In the genomic region with DNA sequence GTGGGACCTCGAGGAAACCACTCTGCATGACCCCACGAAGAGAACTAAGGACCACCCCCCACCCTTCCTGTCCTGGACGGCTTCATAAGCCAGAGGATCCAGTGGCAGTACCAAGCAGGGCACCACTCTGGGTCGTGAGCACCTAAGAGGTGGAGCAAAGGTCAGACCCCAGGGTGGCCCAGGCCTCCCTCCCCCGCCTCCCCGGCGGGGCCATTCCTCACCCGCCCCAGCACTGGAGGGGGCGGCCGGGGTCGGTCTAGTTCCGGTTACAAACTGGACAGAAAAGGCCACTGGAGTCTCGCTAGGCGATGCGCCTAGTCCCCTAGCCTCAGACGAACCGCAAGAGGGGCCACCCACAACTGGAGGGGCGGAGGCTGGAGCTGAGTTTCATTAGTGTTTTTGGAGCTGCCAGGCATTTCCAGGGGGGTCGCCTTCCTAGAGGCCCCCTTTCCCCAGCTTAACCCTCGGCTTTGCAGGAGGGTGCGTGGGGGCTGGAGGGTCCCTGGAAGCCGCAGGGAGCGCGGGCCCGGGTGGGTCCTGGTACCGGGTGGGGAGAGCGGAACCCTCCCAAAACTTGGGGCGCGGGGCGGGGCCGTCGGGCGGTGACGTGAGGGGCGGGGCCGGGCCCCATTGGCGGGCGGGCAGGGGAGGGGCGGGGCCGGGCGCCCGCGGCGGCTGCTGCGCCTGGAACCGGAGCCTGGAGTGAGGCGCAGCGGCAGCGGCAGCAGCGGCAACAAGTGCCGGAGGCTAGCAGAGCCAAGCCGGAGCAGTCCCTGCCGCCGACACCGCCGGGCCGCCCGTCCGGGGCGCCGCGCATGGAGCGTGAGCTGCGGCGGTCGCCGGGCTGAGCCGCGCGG, we compare ENCODE assay signal across 8 cellular contexts. TPM values are rescaled to one million over a fixed set of nuclear protein-coding genes. Genes with fewer than 3 reads are reported as not detected.
DNase-seq lines count a peak whose midpoint lies in the region; ATAC-seq and TF ChIP-seq lines count a peak whose summit lies in the region.

A gene with protein sequence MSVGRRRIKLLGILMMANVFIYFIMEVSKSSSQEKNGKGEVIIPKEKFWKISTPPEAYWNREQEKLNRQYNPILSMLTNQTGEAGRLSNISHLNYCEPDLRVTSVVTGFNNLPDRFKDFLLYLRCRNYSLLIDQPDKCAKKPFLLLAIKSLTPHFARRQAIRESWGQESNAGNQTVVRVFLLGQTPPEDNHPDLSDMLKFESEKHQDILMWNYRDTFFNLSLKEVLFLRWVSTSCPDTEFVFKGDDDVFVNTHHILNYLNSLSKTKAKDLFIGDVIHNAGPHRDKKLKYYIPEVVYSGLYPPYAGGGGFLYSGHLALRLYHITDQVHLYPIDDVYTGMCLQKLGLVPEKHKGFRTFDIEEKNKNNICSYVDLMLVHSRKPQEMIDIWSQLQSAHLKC (plus strand): TSS at position 695 of the 857 bp plus-strand sequence. CDS start 26,106 bp downstream, outside the sequence.

- DNase-seq in COLO829 (ENCODE audit: low spot score) (peak; percentile 36), HPDE6-E6E7 (ENCODE audit: extremely low spot score) (peak; percentile 70), RWPE2 (ENCODE audit: low spot score) (peak; percentile 71), fibroblast of the aortic adventitia (ENCODE audit: low read depth) (peak; percentile 55), nephron progenitor cell (peak; percentile 81)
- peak; percentile 93 for DNase-seq in activated effector memory CD4-positive, alpha-beta T cell treated with anti-CD3 and anti-CD28 coated beads, Interleukin-2, amount 50 U/mL, for 16 hours

- H3K4me3 ChIP-seq in RWPE2 (ENCODE audit: severe bottlenecking), result peak within 1 kb of the TSS; percentile 96
- peak within 1 kb of the TSS; percentile 94 for H3K4me3 ChIP-seq in fibroblast of the aortic adventitia (ENCODE audit: low read depth, low read length)

- ATAC-seq in GM19452 (IDR thresholded peaks at IDR 0.05; ENCODE audit: unreplicated experiment) (peak; percentile 54), RWPE2 (ENCODE audit: low read depth) (peak; percentile 69)

- peak within 1 kb of the TSS; percentile 76 for H3K27ac ChIP-seq in RWPE2 (ENCODE audit: poor library complexity, severe bottlenecking)

- TF ChIP-seq CTCF in RWPE2 (IDR thresholded peaks at IDR 0.05; ENCODE audit: poor library complexity, severe bottlenecking) (no peak), fibroblast of the aortic adventitia (IDR thresholded peaks at IDR 0.05; ENCODE audit: insufficient read depth, low read length) (no peak), nephron progenitor cell (IDR thresholded peaks at IDR 0.05) (no peak)

- H3K4me3 Mint-ChIP-seq in nephron progenitor cell, result peak within 1 kb of the TSS; percentile 87
- H3K4me3 Mint-ChIP-seq in stimulated activated naive CD8-positive, alpha-beta T cell treated with anti-CD3 and anti-CD28 coated beads, Interleukin-15, Interleukin-2, amounts not matched to agents 100 ng/mL and 50 ng/mL, for 24 hours, result peak within 1 kb of the TSS; percentile 88

- H3K27ac Mint-ChIP-seq in nephron progenitor cell, result no peak within 1 kb of the TSS
- peak within 1 kb of the TSS; percentile 89 for H3K27ac Mint-ChIP-seq in stimulated activated naive CD8-positive, alpha-beta T cell treated with anti-CD3 and anti-CD28 coated beads, Interleukin-15, Interleukin-2, amounts not matched to agents 100 ng/mL and 50 ng/mL, for 24 hours

- H3K27me3 ChIP-seq in RWPE2 (ENCODE audit: insufficient read depth, poor library complexity, severe bottlenecking), result no peaks in the 10 kb centered on the region

- H3K36me3 Mint-ChIP-seq in nephron progenitor cell (ENCODE audit: low read depth), result no peaks in the 10 kb centered on the region
- H3K36me3 Mint-ChIP-seq in stimulated activated naive CD8-positive, alpha-beta T cell treated with anti-CD3 and anti-CD28 coated beads, Interleukin-15, Interleukin-2, amounts not matched to agents 100 ng/mL and 50 ng/mL, for 24 hours (ENCODE audit: low read depth), result peaks cover 14% of the 10 kb centered on the region

- H3K36me3 ChIP-seq in RWPE2 (ENCODE audit: low read depth), result no peaks in the 10 kb centered on the region

- H3K4me1 Mint-ChIP-seq in nephron progenitor cell, result peaks cover 28% of the 10 kb centered on the region
- H3K4me1 Mint-ChIP-seq in stimulated activated naive CD8-positive, alpha-beta T cell treated with anti-CD3 and anti-CD28 coated beads, Interleukin-15, Interleukin-2, amounts not matched to agents 100 ng/mL and 50 ng/mL, for 24 hours (ENCODE audit: low read depth), result peaks cover 33% of the 10 kb centered on the region

- H3K27me3 Mint-ChIP-seq in nephron progenitor cell (ENCODE audit: low read depth, poor library complexity), result peaks cover 2% of the 10 kb centered on the region
- H3K27me3 Mint-ChIP-seq in stimulated activated naive CD8-positive, alpha-beta T cell treated with anti-CD3 and anti-CD28 coated beads, Interleukin-15, Interleukin-2, amounts not matched to agents 100 ng/mL and 50 ng/mL, for 24 hours, result no peaks in the 10 kb centered on the region

- H3K4me1 ChIP-seq in RWPE2 (ENCODE audit: insufficient read depth, poor library complexity, severe bottlenecking), result peaks cover 7% of the 10 kb centered on the region

- no peaks in the 10 kb centered on the region for H3K9me3 ChIP-seq in RWPE2 (ENCODE audit: severe bottlenecking)

- no peaks in the 10 kb centered on the region for H3K9me3 Mint-ChIP-seq in nephron progenitor cell
- H3K9me3 Mint-ChIP-seq in stimulated activated naive CD8-positive, alpha-beta T cell treated with anti-CD3 and anti-CD28 coated beads, Interleukin-15, Interleukin-2, amounts not matched to agents 100 ng/mL and 50 ng/mL, for 24 hours, result no peaks in the 10 kb centered on the region

RNA-seq across cellular contexts. Expression of the gene that starts here (rescaled TPM):
- total RNA-seq in fibroblast of the aortic adventitia (ENCODE audit: low replicate concordance), result 14.1 and 14.2 TPM in 2 replicates

Comparison
In these comparisons a context has a peak if more than half of its experiments do, and no peak if none do; other contexts are left out.
1. Peak in every context shown above with its lines: DNase-seq, ATAC-seq, H3K4me3 ChIP-seq and H3K27ac ChIP-seq.
2. DNase-seq: peak in every context shown above with its lines; median percentile 93 in activated effector memory CD4-positive, alpha-beta T cell treated with anti-CD3 and anti-CD28 coated beads, Interleukin-2, amount 50 U/mL, for 16 hours; 81 in nephron progenitor cell; 71 in RWPE2; 70 in HPDE6-E6E7; 55 in fibroblast of the aortic adventitia; 36 in COLO829.